Comparison of ENCODE assay signal across 19 cellular contexts in the genomic region with DNA sequence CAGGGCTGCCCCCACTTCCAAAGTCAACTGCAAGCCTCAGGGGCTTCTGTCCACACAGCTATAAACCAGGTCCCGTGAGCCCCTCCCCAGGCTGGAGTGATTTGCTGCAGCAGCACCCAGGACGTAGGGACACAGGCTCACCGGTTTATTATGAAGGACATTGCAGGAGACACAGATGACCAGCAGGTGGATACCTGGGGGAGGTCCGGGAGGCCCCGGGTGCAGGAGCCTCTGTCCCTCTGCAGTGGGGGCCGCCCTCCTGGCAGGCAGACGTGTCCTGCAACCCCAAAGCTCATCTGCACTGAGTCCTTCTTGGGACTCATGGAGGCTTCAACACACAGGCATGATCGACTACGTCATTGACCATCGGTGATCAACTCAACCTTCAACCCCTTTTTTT. TPM values are rescaled to one million over a fixed set of nuclear protein-coding genes. Genes with fewer than 3 reads are reported as not detected.
"Had no signal": no experiment of that assay in that cellular context is flagged by ENCODE, and none has a peak within 500 bp of the region (broad histone marks: within the 10 kb centered on the region; RNA-seq: fewer than 3 reads in every experiment).

No MANE protein-coding gene starts in this region.

- DNase-seq: dermis blood vessel endothelial cell; foreskin melanocyte; head of caudate nucleus; kidney; left cardiac atrium; left ventricle myocardium inferior; lower lobe of right lung; midbrain; sigmoid colon; stimulated activated CD4-positive, alpha-beta T cell treated with anti-CD3 and anti-CD28 coated beads, Interleukin-12 subunit alpha, Interleukin-12 subunit beta, amount 100 ng/mL, for 4 hours; stimulated activated naive CD4-positive, alpha-beta T cell; stomach; substantia nigra; transverse colon had no signal

- H3K4me3 Mint-ChIP-seq: memory B cell, nephron had no signal

- FAIRE-seq: kidney had no signal

- H3K79me2 ChIP-seq: hepatocyte had no signal

- H3K27ac Mint-ChIP-seq: memory B cell, nephron had no signal

- H3K4me1 ChIP-seq: left ventricle myocardium inferior, lower lobe of right lung, stomach, transverse colon had no signal

- H3K9me3 ChIP-seq: left ventricle myocardium inferior, lower lobe of right lung, sigmoid colon, stomach, thoracic aorta, transverse colon had no signal

- H3K27me3 ChIP-seq: hepatocyte, sigmoid colon had no signal

- H3K4me1 Mint-ChIP-seq: memory B cell had no signal

- H2AFZ ChIP-seq: hepatocyte had no signal

- H3K36me3 Mint-ChIP-seq: memory B cell had no signal

- H3K27ac ChIP-seq: hepatocyte, left ventricle myocardium inferior, lower lobe of right lung, sigmoid colon, skin epidermis, stomach, thoracic aorta, transverse colon had no signal

- ATAC-seq: left cardiac atrium, lower lobe of right lung had no signal

- H3K9me3 Mint-ChIP-seq: memory B cell had no signal

- H3K4me3 ChIP-seq: hepatocyte, left ventricle myocardium inferior, lower lobe of right lung, sigmoid colon, skin epidermis, stomach, thoracic aorta, transverse colon had no signal

- H3K36me3 ChIP-seq: left ventricle myocardium inferior, lower lobe of right lung, sigmoid colon, stomach, thoracic aorta, transverse colon had no signal

- H3K4me2 ChIP-seq: hepatocyte had no signal

RNA-seq across cellular contexts. Expression of a gene that starts 14.5 kb away (rescaled TPM):
- total RNA-seq: dermis blood vessel endothelial cell, left cardiac atrium, left ventricle myocardium inferior, lower lobe of right lung, thoracic aorta had no signal
- polyA plus RNA-seq: hepatocyte had no signal
